In the genomic region with DNA sequence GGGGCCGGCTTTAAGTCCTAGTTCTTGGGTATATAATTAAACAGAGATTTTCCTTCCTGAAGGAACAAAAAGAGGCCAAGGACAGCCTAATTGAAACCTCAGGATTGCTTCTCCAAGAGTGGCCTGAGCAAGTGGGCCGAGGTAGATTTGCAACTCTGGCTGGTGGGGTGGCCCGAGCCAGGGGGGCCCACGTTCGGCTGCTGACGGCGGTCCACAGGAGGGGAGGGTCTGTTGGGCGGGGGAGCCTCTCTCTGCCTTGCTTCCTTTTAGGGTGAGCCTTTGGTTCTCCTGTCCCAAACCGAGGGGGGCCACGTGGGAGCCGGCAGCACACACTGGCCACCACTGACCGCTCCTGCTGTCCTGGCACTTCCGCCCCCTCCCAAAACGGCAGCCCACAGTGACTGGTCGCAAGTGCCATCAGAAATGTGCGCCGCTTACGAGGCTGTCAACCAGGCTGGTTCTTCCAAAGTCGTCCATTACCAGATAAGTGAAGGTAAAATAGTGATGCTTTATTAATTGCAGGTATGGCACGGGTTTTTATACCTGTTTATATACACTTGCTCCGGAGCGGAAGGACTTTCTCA, we compare ENCODE assay signal across 17 cellular contexts.
"Had no signal": no experiment of that assay in that cellular context is flagged by ENCODE, and none has a peak within 500 bp of the region (broad histone marks: within the 10 kb centered on the region; RNA-seq: fewer than 3 reads in every experiment).

No MANE protein-coding gene starts in this region.

- H3K9me3 ChIP-seq: body of pancreas, mucosa of descending colon, testis, vagina had no signal

- DNase-seq: activated CD4-positive, alpha-beta memory T cell treated with anti-CD3 and anti-CD28 coated beads for 36 hours; activated CD4-positive, alpha-beta T cell treated with anti-CD3 and anti-CD28 coated beads for 48 hours; activated naive CD4-positive, alpha-beta T cell treated with anti-CD3 and anti-CD28 coated beads, Interleukin-2, amount 10 ng/mL, durations not matched to agents 7 days and 5 days; activated naive CD8-positive, alpha-beta T cell treated with anti-CD3 and anti-CD28 coated beads, Interleukin-2, amount 50 U/mL, for 24 hours; activated T-cell treated with anti-CD3 and anti-CD28 coated beads, Interleukin-2, amount 50 U/mL, for 48 hours; body of pancreas; cortex of kidney; foreskin fibroblast; left ventricle myocardium superior; mucosa of descending colon; retina; stimulated activated CD4-positive, alpha-beta T cell treated with anti-CD3 and anti-CD28 coated beads, Interleukin-2, amount 100 ng/mL, for 48 hours; stimulated activated CD8-positive, alpha-beta memory T cell treated with anti-CD3 and anti-CD28 coated beads, Interleukin-4, amount 100 ng/mL, for 48 hours; stimulated activated naive B cell treated with anti-CD40 and anti-IgM and Interleukin-4, amounts not matched to agents 10 μg/mL and 1 μg/mL and 100 μg/mL, for 72 hours; testis had no signal

- H3K4me3 ChIP-seq: body of pancreas, cardiac muscle cell, mucosa of descending colon, testis, vagina had no signal

- H3K36me3 ChIP-seq: cardiac muscle cell, vagina had no signal

- H3K27ac ChIP-seq: body of pancreas, cardiac muscle cell, testis, vagina had no signal

- ATAC-seq: activated naive CD8-positive, alpha-beta T cell treated with anti-CD3 and anti-CD28 coated beads, Interleukin-2, amount 50 U/mL, for 24 hours; body of pancreas; left ventricle myocardium superior; mucosa of descending colon; stimulated activated naive B cell treated with anti-CD40 and anti-IgM and Interleukin-4, amounts not matched to agents 10 μg/mL and 1 μg/mL and 100 μg/mL, for 72 hours had no signal

- H3K27me3 ChIP-seq: body of pancreas, testis, vagina had no signal

- H3K4me1 ChIP-seq: body of pancreas had no signal
